Comparison of ENCODE assay signal across 1 cellular context in the genomic region with DNA sequence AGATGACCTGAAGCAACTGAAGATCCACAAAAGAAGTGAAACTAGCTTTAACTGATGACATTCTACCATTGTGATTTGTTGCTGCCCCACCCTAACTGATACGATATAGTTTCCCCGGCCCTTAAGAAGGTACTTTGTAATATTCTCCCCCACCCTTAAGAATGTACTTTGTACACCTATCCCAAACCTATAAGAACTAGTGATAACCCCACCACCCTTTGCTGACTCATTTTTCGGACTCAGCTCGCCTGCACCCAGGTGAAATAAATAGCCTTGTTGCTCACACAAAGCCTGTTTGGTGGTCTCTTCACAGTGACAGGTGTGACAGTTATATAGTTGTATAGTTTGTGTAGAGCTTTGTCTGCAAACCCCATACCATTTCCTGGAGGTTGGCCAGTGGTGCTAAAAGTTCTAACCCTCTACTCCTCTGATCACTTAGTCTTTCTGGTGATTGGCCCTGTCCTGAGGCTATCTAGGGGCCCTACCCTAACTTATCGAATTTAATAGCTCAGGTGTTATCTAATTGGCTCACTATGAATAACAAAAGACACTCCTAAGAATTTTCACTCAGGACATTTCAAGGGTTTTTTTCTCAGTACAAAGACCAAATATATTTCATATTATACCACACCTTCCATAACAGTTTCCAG.
TF ChIP-seq lines count a peak whose summit lies in the region.

No MANE protein-coding gene starts in this region.

TF ChIP-seq in HepG2, 621 proteins besides CTCF, POLR2A, EP300 and RAD21:
- TF ChIP-seq MAFF (IDR thresholded peaks at IDR 0.05; ENCODE audit: low read depth, low read length) (no peak), NR2C2 (CRISPR knock-in tag; IDR thresholded peaks at IDR 0.05; ENCODE audit: borderline replicate concordance) (no peak), HOXD1 (CRISPR knock-in tag; IDR thresholded peaks at IDR 0.05) (no peak), FOXJ3 (CRISPR knock-in tag; IDR thresholded peaks at IDR 0.05; ENCODE audit: borderline replicate concordance) (no peak), RFX3 (CRISPR knock-in tag; IDR thresholded peaks at IDR 0.05) (no peak), KLF15 (CRISPR knock-in tag; IDR thresholded peaks at IDR 0.05; ENCODE audit: borderline replicate concordance) (no peak), SRSF4 (IDR thresholded peaks at IDR 0.05; ENCODE audit: low read depth, low read length, poor library complexity, severe bottlenecking) (no peak), BORCS8-MEF2B (CRISPR knock-in tag; IDR thresholded peaks at IDR 0.05) (no peak), U2AF1 (optimal IDR thresholded peaks at IDR 0.05; ENCODE audit: low read depth, low read length) (no peak), ZSCAN20 (CRISPR knock-in tag; IDR thresholded peaks at IDR 0.05; ENCODE audit: borderline replicate concordance) (no peak)
- TF ChIP-seq, protein P1, sequence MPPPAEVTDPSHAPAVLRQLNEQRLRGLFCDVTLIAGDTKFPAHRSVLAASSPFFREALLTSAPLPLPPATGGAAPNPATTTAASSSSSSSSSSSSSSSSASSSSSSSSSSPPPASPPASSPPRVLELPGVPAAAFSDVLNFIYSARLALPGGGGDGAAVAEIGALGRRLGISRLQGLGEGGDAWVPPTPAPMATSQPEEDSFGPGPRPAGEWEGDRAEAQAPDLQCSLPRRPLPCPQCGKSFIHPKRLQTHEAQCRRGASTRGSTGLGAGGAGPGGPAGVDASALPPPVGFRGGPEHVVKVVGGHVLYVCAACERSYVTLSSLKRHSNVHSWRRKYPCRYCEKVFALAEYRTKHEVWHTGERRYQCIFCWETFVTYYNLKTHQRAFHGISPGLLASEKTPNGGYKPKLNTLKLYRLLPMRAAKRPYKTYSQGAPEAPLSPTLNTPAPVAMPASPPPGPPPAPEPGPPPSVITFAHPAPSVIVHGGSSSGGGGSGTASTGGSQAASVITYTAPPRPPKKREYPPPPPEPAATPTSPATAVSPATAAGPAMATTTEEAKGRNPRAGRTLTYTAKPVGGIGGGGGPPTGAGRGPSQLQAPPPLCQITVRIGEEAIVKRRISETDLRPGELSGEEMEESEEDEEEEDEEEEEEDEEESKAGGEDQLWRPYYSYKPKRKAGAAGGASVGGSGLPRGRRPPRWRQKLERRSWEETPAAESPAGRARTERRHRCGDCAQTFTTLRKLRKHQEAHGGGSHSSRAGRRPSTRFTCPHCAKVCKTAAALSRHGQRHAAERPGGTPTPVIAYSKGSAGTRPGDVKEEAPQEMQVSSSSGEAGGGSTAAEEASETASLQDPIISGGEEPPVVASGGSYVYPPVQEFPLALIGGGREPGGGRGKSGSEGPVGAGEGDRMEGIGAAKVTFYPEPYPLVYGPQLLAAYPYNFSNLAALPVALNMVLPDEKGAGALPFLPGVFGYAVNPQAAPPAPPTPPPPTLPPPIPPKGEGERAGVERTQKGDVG (CRISPR knock-in tag; IDR thresholded peaks at IDR 0.05; ENCODE audit: borderline replicate concordance): no peak
- TF ChIP-seq, protein P2, sequence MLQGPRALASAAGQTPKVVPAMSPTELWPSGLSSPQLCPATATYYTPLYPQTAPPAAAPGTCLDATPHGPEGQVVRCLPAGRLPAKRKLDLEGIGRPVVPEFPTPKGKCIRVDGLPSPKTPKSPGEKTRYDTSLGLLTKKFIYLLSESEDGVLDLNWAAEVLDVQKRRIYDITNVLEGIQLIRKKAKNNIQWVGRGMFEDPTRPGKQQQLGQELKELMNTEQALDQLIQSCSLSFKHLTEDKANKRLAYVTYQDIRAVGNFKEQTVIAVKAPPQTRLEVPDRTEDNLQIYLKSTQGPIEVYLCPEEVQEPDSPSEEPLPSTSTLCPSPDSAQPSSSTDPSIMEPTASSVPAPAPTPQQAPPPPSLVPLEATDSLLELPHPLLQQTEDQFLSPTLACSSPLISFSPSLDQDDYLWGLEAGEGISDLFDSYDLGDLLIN (CRISPR knock-in tag; IDR thresholded peaks at IDR 0.05; ENCODE audit: borderline replicate concordance): no peak
- TF ChIP-seq, protein P3, sequence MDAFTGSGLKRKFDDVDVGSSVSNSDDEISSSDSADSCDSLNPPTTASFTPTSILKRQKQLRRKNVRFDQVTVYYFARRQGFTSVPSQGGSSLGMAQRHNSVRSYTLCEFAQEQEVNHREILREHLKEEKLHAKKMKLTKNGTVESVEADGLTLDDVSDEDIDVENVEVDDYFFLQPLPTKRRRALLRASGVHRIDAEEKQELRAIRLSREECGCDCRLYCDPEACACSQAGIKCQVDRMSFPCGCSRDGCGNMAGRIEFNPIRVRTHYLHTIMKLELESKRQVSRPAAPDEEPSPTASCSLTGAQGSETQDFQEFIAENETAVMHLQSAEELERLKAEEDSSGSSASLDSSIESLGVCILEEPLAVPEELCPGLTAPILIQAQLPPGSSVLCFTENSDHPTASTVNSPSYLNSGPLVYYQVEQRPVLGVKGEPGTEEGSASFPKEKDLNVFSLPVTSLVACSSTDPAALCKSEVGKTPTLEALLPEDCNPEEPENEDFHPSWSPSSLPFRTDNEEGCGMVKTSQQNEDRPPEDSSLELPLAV (CRISPR knock-in tag; conservative IDR thresholded peaks at IDR 0.05; ENCODE audit: low read depth): no peak
- TF ChIP-seq, protein P4, sequence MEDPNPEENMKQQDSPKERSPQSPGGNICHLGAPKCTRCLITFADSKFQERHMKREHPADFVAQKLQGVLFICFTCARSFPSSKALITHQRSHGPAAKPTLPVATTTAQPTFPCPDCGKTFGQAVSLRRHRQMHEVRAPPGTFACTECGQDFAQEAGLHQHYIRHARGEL (CRISPR knock-in tag; IDR thresholded peaks at IDR 0.05): no peak
